10 cellular contexts compared by ENCODE assay signal in the genomic region with DNA sequence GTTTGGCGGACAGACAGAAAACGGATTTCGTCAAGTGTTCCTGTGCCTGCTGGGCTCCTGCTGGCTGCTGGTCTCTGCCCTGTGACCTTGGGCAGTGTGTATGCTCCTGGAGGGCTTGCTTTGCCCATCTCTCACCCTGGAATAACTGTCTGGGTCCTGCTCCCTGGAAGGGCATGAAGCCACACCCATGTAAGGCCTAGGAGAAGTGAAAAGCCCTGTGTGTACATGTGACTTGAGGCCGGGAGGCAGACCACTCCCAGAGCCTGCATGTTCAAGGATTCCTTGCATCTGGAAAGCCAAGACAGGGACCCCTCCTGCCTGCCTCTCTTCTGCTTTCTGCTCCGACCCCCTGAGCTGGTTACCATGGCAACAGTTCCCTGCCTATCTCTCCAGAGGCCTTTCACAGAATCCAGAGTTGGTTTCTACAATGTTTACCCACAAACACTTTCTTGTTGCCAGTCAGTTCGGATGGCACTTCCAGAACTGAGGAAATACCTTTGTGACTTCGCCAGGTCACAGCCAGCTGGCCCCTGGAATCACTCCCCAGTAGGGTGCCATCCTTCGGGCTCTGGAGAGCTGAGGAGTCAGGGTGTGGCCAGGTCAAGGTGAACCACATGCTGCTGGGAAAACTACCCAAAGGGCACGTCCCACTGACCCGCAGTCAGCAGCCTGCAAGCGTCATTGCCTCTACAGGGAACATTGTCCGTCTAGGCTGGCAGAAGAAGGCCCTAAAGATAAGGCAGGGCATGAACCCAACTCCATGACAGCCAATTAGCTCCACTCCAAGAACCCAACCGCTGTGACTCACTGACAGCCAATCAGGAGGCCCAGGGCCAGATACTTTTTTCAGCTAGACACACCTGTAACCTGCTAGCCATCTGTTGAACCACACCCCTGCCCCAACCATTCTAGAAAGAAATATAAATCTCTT. TPM values are rescaled to one million over a fixed set of nuclear protein-coding genes. Genes with fewer than 3 reads are reported as not detected.
DNase-seq lines count a peak whose midpoint lies in the region; TF ChIP-seq lines count a peak whose summit lies in the region.
"Had no signal": no experiment of that assay in that cellular context is flagged by ENCODE, and none has a peak within 500 bp of the region (broad histone marks: within the 10 kb centered on the region; RNA-seq: fewer than 3 reads in every experiment).

No MANE protein-coding gene starts in this region.

- peaks cover 16 to 68% (median 31%) of the 10 kb centered on the region in 3 donors for H3K4me1 ChIP-seq in esophagus squamous epithelium
- peaks cover 37% of the 10 kb centered on the region for H3K4me1 ChIP-seq in neural progenitor cell

- H2AFZ ChIP-seq in neural progenitor cell (replicated peaks), result no peak overlapping the region

- no peaks in the 10 kb centered on the region for H4K20me1 ChIP-seq in neural progenitor cell (ENCODE audit: low read depth)

- peaks cover 11% of the 10 kb centered on the region for H3K27me3 Mint-ChIP-seq in neural progenitor cell (ENCODE audit: insufficient read depth, low read depth)
- peaks cover 2% of the 10 kb centered on the region for H3K27me3 Mint-ChIP-seq in activated T-helper 1 cell treated with anti-CD3 and anti-CD28 coated beads, Interleukin-12 subunit alpha, Interleukin-12 subunit beta, Interleukin-2, Interleukin-4 antibody, amounts not matched to agents 30 ng/mL and 10 ng/mL and 1 ng/mL, durations not matched to agents 14 hours and 24 hours and 36 hours (ENCODE audit: insufficient read depth)

- no peaks in the 10 kb centered on the region for H3K36me3 Mint-ChIP-seq in neural progenitor cell
- no peaks in the 10 kb centered on the region for H3K36me3 Mint-ChIP-seq in activated T-helper 1 cell treated with anti-CD3 and anti-CD28 coated beads, Interleukin-12 subunit alpha, Interleukin-12 subunit beta, Interleukin-2, Interleukin-4 antibody, amounts not matched to agents 30 ng/mL and 10 ng/mL and 1 ng/mL, durations not matched to agents 14 hours and 24 hours and 36 hours (ENCODE audit: low read depth)

- H3K27me3 ChIP-seq in esophagus squamous epithelium (no peaks in the 10 kb centered on the region), neural progenitor cell (no peaks in the 10 kb centered on the region)

- H3F3A ChIP-seq in neural progenitor cell (ENCODE audit: low read depth), result peaks cover 29% of the 10 kb centered on the region

- no peak overlapping the region for H3K9ac ChIP-seq in neural progenitor cell

- peaks cover 45% of the 10 kb centered on the region for H3K4me1 Mint-ChIP-seq in neural progenitor cell
- no peaks in the 10 kb centered on the region for H3K4me1 Mint-ChIP-seq in activated T-helper 1 cell treated with anti-CD3 and anti-CD28 coated beads, Interleukin-12 subunit alpha, Interleukin-12 subunit beta, Interleukin-2, Interleukin-4 antibody, amounts not matched to agents 30 ng/mL and 10 ng/mL and 1 ng/mL, durations not matched to agents 14 hours and 24 hours and 36 hours (ENCODE audit: low read depth)

- TF ChIP-seq CTCF in esophagus squamous epithelium (IDR thresholded peaks at IDR 0.05) (no peak), neural progenitor cell (IDR thresholded peaks at IDR 0.05) (no peak), GM13976 (IDR thresholded peaks at IDR 0.05; ENCODE audit: borderline replicate concordance, control extremely low read depth, extremely low read depth, insufficient read depth, missing control alignments) (no peak), coronary artery (IDR thresholded peaks at IDR 0.05) (no peak)

- peak overlapping the region; percentile 80 for H3K27ac Mint-ChIP-seq in neural progenitor cell
- no peak overlapping the region for H3K27ac Mint-ChIP-seq in activated T-helper 1 cell treated with anti-CD3 and anti-CD28 coated beads, Interleukin-12 subunit alpha, Interleukin-12 subunit beta, Interleukin-2, Interleukin-4 antibody, amounts not matched to agents 30 ng/mL and 10 ng/mL and 1 ng/mL, durations not matched to agents 14 hours and 24 hours and 36 hours

- intact Hi-C loops in esophagus squamous epithelium (cut with DNase I), result no loop called here
- intact Hi-C loops in activated T-helper 1 cell treated with anti-CD3 and anti-CD28 coated beads, Interleukin-12 subunit alpha, Interleukin-12 subunit beta, Interleukin-2, Interleukin-4 antibody, amounts not matched to agents 30 ng/mL and 10 ng/mL and 1 ng/mL, durations not matched to agents 14 hours and 24 hours and 36 hours (cut with micrococcal nuclease), result no loop called here

- no peak overlapping the region for H3K4me3 ChIP-seq in esophagus squamous epithelium
- no peak overlapping the region for H3K4me3 ChIP-seq in neural progenitor cell
- H3K4me3 ChIP-seq in coronary artery, result no peak overlapping the region

- DNase-seq in Daoy (ENCODE audit: low read depth) (peak; percentile 38), NCI-H2171 treated with DMSO at 0.1 percent for 48 hours (lab: John Stamatoyannopoulos, UW) (peak; percentile 97), esophagus squamous epithelium (lab: John Stamatoyannopoulos, UW) (no peak), neural progenitor cell (ENCODE audit: low spot score) (peak; percentile 70), GM13976 (ENCODE audit: low spot score) (no peak), coronary artery (ENCODE audit: low spot score) (no peak)
- no peak for DNase-seq in activated T-helper 1 cell treated with anti-CD3 and anti-CD28 coated beads, Interleukin-12 subunit alpha, Interleukin-12 subunit beta, Interleukin-2, Interleukin-4 antibody, amounts not matched to agents 30 ng/mL and 10 ng/mL and 1 ng/mL, durations not matched to agents 14 hours and 24 hours and 36 hours (ENCODE audit: low spot score)
- DNase-seq in stimulated activated CD4-positive, alpha-beta T cell treated with anti-CD3 and anti-CD28 coated beads, Interleukin-15, amount 100 ng/mL, for 24 hours, result no peak
- DNase-seq: activated CD4-positive, alpha-beta T cell treated with anti-CD3 and anti-CD28 coated beads for 48 hours; stimulated activated CD4-positive, alpha-beta T cell treated with anti-CD3 and anti-CD28 coated beads, Interleukin-4, amount 100 ng/mL, for 24 hours had no signal

- in situ Hi-C loops in GM13976 (cut with MboI; ENCODE audit: low sequenced_read_pairs, unreplicated experiment), result loop anchor here (25.0 kb wide), 1 partner anchor 221 kb away; a partner anchor contains a TSS

- no peaks in the 10 kb centered on the region for H3K79me2 ChIP-seq in neural progenitor cell (ENCODE audit: low read depth)

- TF ChIP-seq POLR2A in esophagus squamous epithelium (IDR thresholded peaks at IDR 0.05), result no peak

- H3K4me3 Mint-ChIP-seq in neural progenitor cell, result peak overlapping the region; percentile 66
- H3K4me3 Mint-ChIP-seq in activated T-helper 1 cell treated with anti-CD3 and anti-CD28 coated beads, Interleukin-12 subunit alpha, Interleukin-12 subunit beta, Interleukin-2, Interleukin-4 antibody, amounts not matched to agents 30 ng/mL and 10 ng/mL and 1 ng/mL, durations not matched to agents 14 hours and 24 hours and 36 hours, result no peak overlapping the region

- peak overlapping the region; percentile 22 for H3K4me2 ChIP-seq in neural progenitor cell

- no peaks in the 10 kb centered on the region for H3K9me3 Mint-ChIP-seq in neural progenitor cell
- H3K9me3 Mint-ChIP-seq in activated T-helper 1 cell treated with anti-CD3 and anti-CD28 coated beads, Interleukin-12 subunit alpha, Interleukin-12 subunit beta, Interleukin-2, Interleukin-4 antibody, amounts not matched to agents 30 ng/mL and 10 ng/mL and 1 ng/mL, durations not matched to agents 14 hours and 24 hours and 36 hours, result no peaks in the 10 kb centered on the region

- H3K27ac ChIP-seq in esophagus squamous epithelium (peak overlapping the region; percentile 64 to 80 (median 70)), neural progenitor cell (no peak overlapping the region), coronary artery (no peak overlapping the region)

- H3K36me3 ChIP-seq in esophagus squamous epithelium (no peaks in the 10 kb centered on the region), neural progenitor cell (no peaks in the 10 kb centered on the region)

- WGBS in esophagus squamous epithelium, 2 donors, result 60% methylated on average over 5 to 6 of the region's 13 CpGs

- H3K9me3 ChIP-seq in esophagus squamous epithelium (no peaks in the 10 kb centered on the region), neural progenitor cell (ENCODE audit: low read depth) (no peaks in the 10 kb centered on the region)

RNA-seq across cellular contexts. Expression of a gene that starts 14.7 kb away (rescaled TPM):
- total RNA-seq in Daoy (2014; rRNA removed; shearing (Covaris generic)), result under 0.01 and 0.06 TPM in 2 replicates
- total RNA-seq in esophagus squamous epithelium (under 1 TPM in 1 of 4 donors, not detected in 3; 0.09 TPM), neural progenitor cell (ENCODE audit: low replicate concordance) (0.06 TPM in 1 of 2 replicates, not detected in the other)
- not detected in 2 replicates for total RNA-seq in activated T-helper 1 cell treated with anti-CD3 and anti-CD28 coated beads, Interleukin-12 subunit alpha, Interleukin-12 subunit beta, Interleukin-2, Interleukin-4 antibody, amounts not matched to agents 30 ng/mL and 10 ng/mL and 1 ng/mL, durations not matched to agents 14 hours and 24 hours and 36 hours

RNA-seq across cellular contexts. Expression of a gene that starts 36.5 kb away (rescaled TPM):
- 21.9 and 29.0 TPM in 2 replicates for total RNA-seq in Daoy (2014; rRNA removed; shearing (Covaris generic))
- 10 to 100 TPM; 21.2 to 31.3 (median 23.1) TPM for total RNA-seq in esophagus squamous epithelium
- 13.3 and 29.6 TPM in 2 replicates for total RNA-seq in neural progenitor cell (ENCODE audit: low replicate concordance)
- 56.6 and 69.0 TPM in 2 replicates for total RNA-seq in activated T-helper 1 cell treated with anti-CD3 and anti-CD28 coated beads, Interleukin-12 subunit alpha, Interleukin-12 subunit beta, Interleukin-2, Interleukin-4 antibody, amounts not matched to agents 30 ng/mL and 10 ng/mL and 1 ng/mL, durations not matched to agents 14 hours and 24 hours and 36 hours

RNA-seq across cellular contexts. Expression of a gene that starts 52.3 kb away (rescaled TPM):
- total RNA-seq in Daoy (2014; rRNA removed; shearing (Covaris generic)), result 1.3 and 1.5 TPM in 2 replicates
- total RNA-seq in esophagus squamous epithelium, result 1 to 10 TPM; 1.9 to 5.5 (median 3.1) TPM
- not detected in 2 replicates for total RNA-seq in neural progenitor cell (ENCODE audit: low replicate concordance)
- total RNA-seq in activated T-helper 1 cell treated with anti-CD3 and anti-CD28 coated beads, Interleukin-12 subunit alpha, Interleukin-12 subunit beta, Interleukin-2, Interleukin-4 antibody, amounts not matched to agents 30 ng/mL and 10 ng/mL and 1 ng/mL, durations not matched to agents 14 hours and 24 hours and 36 hours, result 584 and 597 TPM in 2 replicates

Comparison
In these comparisons a context has a peak if more than half of its experiments do, and no peak if none do; other contexts are left out.
1. DNase-seq: peak in Daoy (single experiment), NCI-H2171 treated with DMSO at 0.1 percent for 48 hours (single experiment) and neural progenitor cell (single experiment); none in esophagus squamous epithelium (single experiment), activated T-helper 1 cell treated with anti-CD3 and anti-CD28 coated beads, Interleukin-12 subunit alpha, Interleukin-12 subunit beta, Interleukin-2, Interleukin-4 antibody, amounts not matched to agents 30 ng/mL and 10 ng/mL and 1 ng/mL, durations not matched to agents 14 hours and 24 hours and 36 hours (single experiment), GM13976 (single experiment), stimulated activated CD4-positive, alpha-beta T cell treated with anti-CD3 and anti-CD28 coated beads, Interleukin-15, amount 100 ng/mL, for 24 hours (single experiment) and coronary artery (single experiment).
2. H3K27ac ChIP-seq: peak in esophagus squamous epithelium (4 of 4); none in neural progenitor cell (single experiment) and coronary artery (0 of 2).
3. RNA of a gene that starts 52.3 kb away (total RNA-seq): 584 to 597 TPM in activated T-helper 1 cell treated with anti-CD3 and anti-CD28 coated beads, Interleukin-12 subunit alpha, Interleukin-12 subunit beta, Interleukin-2, Interleukin-4 antibody, amounts not matched to agents 30 ng/mL and 10 ng/mL and 1 ng/mL, durations not matched to agents 14 hours and 24 hours and 36 hours; 1.9 to 5.5 TPM in esophagus squamous epithelium, 1.3 to 1.5 TPM in Daoy and not detected in neural progenitor cell; every median in the first group is over 10 times any median in the second.